In the genomic region with DNA sequence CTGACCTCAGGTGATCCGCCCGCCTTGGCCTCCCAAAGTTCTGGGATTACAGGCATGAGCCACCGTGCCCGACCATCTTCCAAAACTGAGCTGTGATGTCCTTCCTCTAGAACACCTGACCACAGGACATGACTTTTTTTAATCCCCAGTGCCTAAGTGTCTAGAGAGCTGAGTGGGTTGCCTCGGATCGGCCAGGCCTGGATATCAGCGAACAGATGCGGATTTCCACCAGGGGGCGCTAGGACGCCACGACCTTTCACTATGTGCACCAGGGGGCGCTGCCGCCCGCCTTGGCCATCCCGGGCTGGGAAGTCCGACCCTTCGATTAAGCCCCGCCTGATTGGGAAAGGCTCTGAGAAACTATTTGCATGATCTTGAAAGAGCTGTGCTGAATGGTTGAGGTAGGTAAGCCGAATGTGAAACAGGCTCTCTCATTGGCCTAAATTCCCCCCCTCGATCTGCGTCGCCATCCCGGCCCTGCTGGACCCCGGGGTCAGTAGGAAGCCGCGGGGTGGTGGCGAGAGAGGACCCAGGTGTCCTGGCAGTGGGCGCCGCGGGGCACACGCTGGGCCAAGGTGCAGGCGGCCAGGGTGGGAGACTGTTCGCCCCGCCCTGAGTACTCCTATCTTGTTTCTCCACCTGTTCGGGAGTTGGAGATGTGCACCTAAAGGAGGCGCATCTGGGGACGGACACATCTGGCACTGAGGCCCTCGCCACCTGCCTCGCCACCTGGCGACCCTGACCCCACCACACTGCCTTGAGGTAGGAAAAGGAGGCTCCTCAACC, we compare ENCODE assay signal across 8 cellular contexts. TPM values are rescaled to one million over a fixed set of nuclear protein-coding genes. Genes with fewer than 3 reads are reported as not detected.
A peak's percentile ranks its signal among the peaks of the same experiment; 100 is the strongest.
DNase-seq lines count a peak whose midpoint lies in the region; ATAC-seq and TF ChIP-seq lines count a peak whose summit lies in the region.

A gene with protein sequence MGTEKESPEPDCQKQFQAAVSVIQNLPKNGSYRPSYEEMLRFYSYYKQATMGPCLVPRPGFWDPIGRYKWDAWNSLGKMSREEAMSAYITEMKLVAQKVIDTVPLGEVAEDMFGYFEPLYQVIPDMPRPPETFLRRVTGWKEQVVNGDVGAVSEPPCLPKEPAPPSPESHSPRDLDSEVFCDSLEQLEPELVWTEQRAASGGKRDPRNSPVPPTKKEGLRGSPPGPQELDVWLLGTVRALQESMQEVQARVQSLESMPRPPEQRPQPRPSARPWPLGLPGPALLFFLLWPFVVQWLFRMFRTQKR (plus strand): TSS at position 496 of the 786 bp plus-strand sequence. CDS start 458 bp downstream, outside the sequence.

- POLR2A ChIA-PET in CD4-positive, alpha-beta memory T cell (lab: Charles Lee; ENCODE audit: partially characterized antibody), result interaction anchor here (0.5 to 9.3 kb wide), 20 partner anchors 9 to 236 kb away, joined by 3 to 243 read pairs (median 5); a partner anchor contains a TSS
- POLR2A ChIA-PET in activated CD4-positive, alpha-beta memory T cell treated with anti-CD3 and anti-CD28 coated beads for 36 hours (lab: Charles Lee), result interaction anchor here (0.9 to 2.1 kb wide), 5 partner anchors 14 to 96 kb away, joined by 3 to 38 read pairs (median 5); a partner anchor contains a TSS

- intact Hi-C loops in CD4-positive, alpha-beta memory T cell (cut with micrococcal nuclease), result loop anchor here (1.0 kb wide), 4 partner anchors 13 to 63 kb away; a partner anchor contains a TSS
- intact Hi-C loops in activated CD4-positive, alpha-beta memory T cell treated with anti-CD3 and anti-CD28 coated beads for 36 hours (cut with micrococcal nuclease), result loop anchor here (1.0 to 10.0 kb wide), 4 partner anchors 13 to 249 kb away; a partner anchor contains a TSS
- intact Hi-C loops in lower leg skin (cut with DNase I; ENCODE audit: low total_unique reads), result loop anchor here (5.0 kb wide), 1 partner anchor 62 kb away; no protein-coding TSS in a partner anchor

- peak; percentile 96 to 97 (median 97) for DNase-seq in CD4-positive, alpha-beta memory T cell
- DNase-seq in NCI-H82 (lab: John Stamatoyannopoulos, UW) (peak; percentile 99), lower leg skin (ENCODE audit: low spot score in 2 of 2) (peak; percentile 97 to 99)
- DNase-seq in activated CD4-positive, alpha-beta memory T cell treated with anti-CD3 and anti-CD28 coated beads for 36 hours, result peak; percentile 98
- peak; percentile 93 to 98 for DNase-seq in stimulated activated CD4-positive, alpha-beta T cell treated with anti-CD3 and anti-CD28 coated beads, Interleukin-4, amount 100 ng/mL, for 48 hours (ENCODE audit: low read depth in 2 of 2)

- H3K9me3 ChIP-seq in CD4-positive, alpha-beta memory T cell (ENCODE audit: control insufficient read depth in 1 of 2, low read length in 2 of 2), result no peaks in the 10 kb centered on the region
- no peaks in the 10 kb centered on the region for H3K9me3 ChIP-seq in duodenal mucosa (ENCODE audit: control insufficient read depth in 1 of 2, low read length in 2 of 2)

- H3K4me3 Mint-ChIP-seq in CD4-positive, alpha-beta memory T cell, result peak within 1 kb of the TSS; percentile 84 to 94 (median 90)
- peak within 1 kb of the TSS; percentile 83 for H3K4me3 Mint-ChIP-seq in activated CD4-positive, alpha-beta memory T cell treated with anti-CD3 and anti-CD28 coated beads for 36 hours

- H3K4me1 ChIP-seq in CD4-positive, alpha-beta memory T cell (ENCODE audit: insufficient read depth, low read length), result peaks cover 25% of the 10 kb centered on the region
- H3K4me1 ChIP-seq in duodenal mucosa (ENCODE audit: control insufficient read depth in 1 of 2, insufficient read depth in 2 of 2, low read length in 2 of 2), result peaks cover 43 to 47% of the 10 kb centered on the region in 2 donors

- peak within 1 kb of the TSS; percentile 70 for H3K27ac ChIP-seq in CD4-positive, alpha-beta memory T cell (ENCODE audit: low read depth, low read length)
- H3K27ac ChIP-seq in duodenal mucosa (ENCODE audit: low read depth, low read length), result peak within 1 kb of the TSS; percentile 68

- H3K27me3 Mint-ChIP-seq in CD4-positive, alpha-beta memory T cell, result no peaks in the 10 kb centered on the region
- H3K27me3 Mint-ChIP-seq in activated CD4-positive, alpha-beta memory T cell treated with anti-CD3 and anti-CD28 coated beads for 36 hours, result peaks cover 5% of the 10 kb centered on the region

- peak; percentile 58 to 100 (median 100) for TF ChIP-seq CTCF in lower leg skin (IDR thresholded peaks at IDR 0.05)

- 5 to 6% methylated on average over 28 to 39 of the region's 40 CpGs for WGBS in lower leg skin, 2 donors

- peak within 1 kb of the TSS; percentile 86 to 94 (median 91) for H3K27ac Mint-ChIP-seq in CD4-positive, alpha-beta memory T cell
- peak within 1 kb of the TSS; percentile 67 for H3K27ac Mint-ChIP-seq in activated CD4-positive, alpha-beta memory T cell treated with anti-CD3 and anti-CD28 coated beads for 36 hours

- no peaks in the 10 kb centered on the region for H3K36me3 ChIP-seq in CD4-positive, alpha-beta memory T cell (ENCODE audit: insufficient read depth, low read length)
- H3K36me3 ChIP-seq in duodenal mucosa (ENCODE audit: control insufficient read depth in 1 of 2, insufficient read depth in 2 of 2, low read length in 2 of 2), result peaks cover 0 to 9% of the 10 kb centered on the region in 2 donors

- CTCF ChIA-PET in CD4-positive, alpha-beta memory T cell (lab: Charles Lee; ENCODE audit: partially characterized antibody), result interaction anchor here (0.6 to 14.3 kb wide), 58 partner anchors 10 to 603 kb away, joined by 3 to 552 read pairs (median 4); a partner anchor contains a TSS
- CTCF ChIA-PET in activated CD4-positive, alpha-beta memory T cell treated with anti-CD3 and anti-CD28 coated beads for 36 hours (lab: Charles Lee), result interaction anchor here (0.6 to 8.0 kb wide), 88 partner anchors 9 to 903 kb away, joined by 3 to 335 read pairs (median 5); a partner anchor contains a TSS

- H3K9ac ChIP-seq in duodenal mucosa (ENCODE audit: low read depth in 1 of 2, low read length in 2 of 2), result peak within 1 kb of the TSS; percentile 86 to 97

- TF ChIP-seq POLR2A in lower leg skin (IDR thresholded peaks at IDR 0.05), result no peak

- no peaks in the 10 kb centered on the region for H3K27me3 ChIP-seq in CD4-positive, alpha-beta memory T cell (ENCODE audit: insufficient read depth, low read length)
- H3K27me3 ChIP-seq in duodenal mucosa (ENCODE audit: control insufficient read depth in 1 of 2, insufficient read depth in 2 of 2, low read length in 2 of 2), result no peaks in the 10 kb centered on the region

- H3K9me3 Mint-ChIP-seq in CD4-positive, alpha-beta memory T cell, result no peaks in the 10 kb centered on the region
- no peaks in the 10 kb centered on the region for H3K9me3 Mint-ChIP-seq in activated CD4-positive, alpha-beta memory T cell treated with anti-CD3 and anti-CD28 coated beads for 36 hours

- peak within 1 kb of the TSS; percentile 90 to 92 for H3K4me3 ChIP-seq in CD4-positive, alpha-beta memory T cell (ENCODE audit: low read length in 2 of 2)
- H3K4me3 ChIP-seq in duodenal mucosa (ENCODE audit: low read depth in 1 of 2, low read length in 2 of 2) (peak within 1 kb of the TSS; percentile 88 to 91), lower leg skin (ENCODE audit: low read depth, poor library complexity, severe bottlenecking) (peak within 1 kb of the TSS; percentile 39)

- peaks cover 9 to 37% (median 16%) of the 10 kb centered on the region in 4 donors for H3K4me1 Mint-ChIP-seq in CD4-positive, alpha-beta memory T cell
- H3K4me1 Mint-ChIP-seq in activated CD4-positive, alpha-beta memory T cell treated with anti-CD3 and anti-CD28 coated beads for 36 hours (ENCODE audit: low read depth), result peaks cover 13% of the 10 kb centered on the region

- peaks cover 0 to 10% of the 10 kb centered on the region in 2 donors for H3K36me3 Mint-ChIP-seq in CD4-positive, alpha-beta memory T cell
- H3K36me3 Mint-ChIP-seq in activated CD4-positive, alpha-beta memory T cell treated with anti-CD3 and anti-CD28 coated beads for 36 hours, result no peaks in the 10 kb centered on the region

- ATAC-seq in GM19397 (IDR thresholded peaks at IDR 0.05; ENCODE audit: unreplicated experiment), result peak; percentile 69
- peak; percentile 79 for ATAC-seq in HG03575 (IDR thresholded peaks at IDR 0.05; ENCODE audit: extremely low read depth, insufficient number of reproducible peaks, low FRiP score, unreplicated experiment)

RNA-seq across cellular contexts. Expression of the gene that starts here (rescaled TPM):
- total RNA-seq in CD4-positive, alpha-beta memory T cell, result 10 to 100 TPM; 41.9 to 48.1 TPM
- 10 to 100 TPM; 10.3 to 10.5 TPM for polyA plus RNA-seq in CD4-positive, alpha-beta memory T cell
- total RNA-seq in activated CD4-positive, alpha-beta memory T cell treated with anti-CD3 and anti-CD28 coated beads for 36 hours, result 10 to 100 TPM; 12.5 to 13.8 TPM
- total RNA-seq in lower leg skin, result 10 to 100 TPM in 2 of 4 donors, 1 to 10 TPM in 2; 8.2 to 14.9 (median 10.1) TPM

Comparison
In these comparisons a context has a peak if more than half of its experiments do, and no peak if none do; other contexts are left out.
1. Peak in every context shown above with its lines: DNase-seq, ATAC-seq, H3K4me3 ChIP-seq and H3K27ac ChIP-seq.
2. H3K4me3 ChIP-seq: peak in every context shown above with its lines; median percentile 91 in CD4-positive, alpha-beta memory T cell; 90 in duodenal mucosa; 39 in lower leg skin.